8 cellular contexts compared by ENCODE assay signal in genomic region chr16:4272114-4272954, GRCh38. TPM values are rescaled to one million over a fixed set of nuclear protein-coding genes. Genes with fewer than 3 reads are reported as not detected.
DNase-seq lines count a peak whose midpoint lies in the region; ATAC-seq and TF ChIP-seq lines count a peak whose summit lies in the region.

No MANE protein-coding gene starts in this region.

- no peaks in the 10 kb centered on the region for H3K27me3 ChIP-seq in right atrium auricular region

- H3K27ac ChIP-seq in angular gyrus (ENCODE audit: low read depth, low read length) (peak overlapping the region; percentile 85), right atrium auricular region (peak overlapping the region; percentile 82 to 90)

- peaks cover 0 to 16% of the 10 kb centered on the region in 2 donors for H3K4me1 ChIP-seq in right atrium auricular region

- no peak for TF ChIP-seq CTCF in right atrium auricular region (IDR thresholded peaks at IDR 0.05)

- H3K4me3 ChIP-seq in right atrium auricular region = peak overlapping the region; percentile 92 to 96

- H3K36me3 ChIP-seq in right atrium auricular region = no peaks in the 10 kb centered on the region

- ATAC-seq in activated CD4-positive, CD25-positive, alpha-beta regulatory T cell treated with anti-CD3 and anti-CD28 coated beads, Interleukin-2, amount 50 U/mL, for 24 hours = peak; percentile 5 to 11
- ATAC-seq in HG02571 (IDR thresholded peaks at IDR 0.05; ENCODE audit: unreplicated experiment) = peak; percentile 14
- ATAC-seq in HG03439 (IDR thresholded peaks at IDR 0.05; ENCODE audit: unreplicated experiment) = no peak

- intact Hi-C loops in posterior cingulate gyrus (cut with DNase I) = loop anchor here (2.0 to 5.0 kb wide), 3 partner anchors 20 to 130 kb away; no protein-coding TSS in a partner anchor

- no peak for DNase-seq in activated CD4-positive, CD25-positive, alpha-beta regulatory T cell (lab: John Stamatoyannopoulos, UW)
- DNase-seq in NCI-H748 (lab: John Stamatoyannopoulos, UW; ENCODE audit: unreplicated experiment) = peak; percentile 58
- no peak for DNase-seq in right atrium auricular region (ENCODE audit: low spot score)
- DNase-seq in posterior cingulate gyrus = peak; percentile 35 to 95 (median 58)

- H3K9me3 ChIP-seq in right atrium auricular region = no peaks in the 10 kb centered on the region

RNA-seq across cellular contexts. Expression of gene TFAP4, which starts 0.5 kb away (rescaled TPM):
- 1 to 10 TPM; 2.0 to 2.9 TPM for total RNA-seq in right atrium auricular region

RNA-seq across cellular contexts. Expression of gene SRL, which starts 30.5 kb away (rescaled TPM):
- 100 to 1,000 TPM; 295 to 466 TPM for total RNA-seq in right atrium auricular region

RNA-seq across cellular contexts. Expression of gene GLIS2, which starts 43.5 kb away (rescaled TPM):
- 10 to 100 TPM; 10.3 to 16.0 TPM for total RNA-seq in right atrium auricular region

Comparison
In these comparisons a context has a peak if more than half of its experiments do, and no peak if none do; other contexts are left out.
1. DNase-seq: peak in NCI-H748 (single experiment) and posterior cingulate gyrus (10 of 10); none in activated CD4-positive, CD25-positive, alpha-beta regulatory T cell (0 of 4) and right atrium auricular region (single experiment).